In genomic region chr18:13445241-13445897, GRCh38 we compare ENCODE assay signal across 15 cellular contexts.
"Had no signal": no experiment of that assay in that cellular context is flagged by ENCODE, and none has a peak within 500 bp of the region (broad histone marks: within the 10 kb centered on the region; RNA-seq: fewer than 3 reads in every experiment).

No MANE protein-coding gene starts in this region.

- ATAC-seq: gastrocnemius medialis had no signal

- H3K27me3 ChIP-seq: ascending aorta, gastrocnemius medialis, right atrium auricular region, uterus had no signal

- DNase-seq: activated CD4-positive, alpha-beta memory T cell treated with anti-CD3 and anti-CD28 coated beads, Interleukin-2, amount 10 ng/mL, durations not matched to agents 7 days and 5 days; activated CD4-positive, alpha-beta T cell treated with anti-CD3 and anti-CD28 coated beads for 48 hours; activated CD4-positive, CD25-positive, alpha-beta regulatory T cell; activated gamma-delta T cell; cortex of kidney; gastrocnemius medialis; midbrain; nephron progenitor cell; occipital lobe; stimulated activated CD4-positive, alpha-beta T cell treated with anti-CD3 and anti-CD28 coated beads, Interleukin-2, amount 100 ng/mL, for 48 hours; uterus had no signal

- H3K27ac ChIP-seq: ascending aorta, gastrocnemius medialis, right atrium auricular region, thoracic aorta, uterus had no signal

- FAIRE-seq: keratinocyte had no signal

- H3K4me3 ChIP-seq: ascending aorta, gastrocnemius medialis, right atrium auricular region, thoracic aorta, uterus had no signal

- H3K9me3 ChIP-seq: ascending aorta, gastrocnemius medialis, right atrium auricular region, thoracic aorta, uterus had no signal

- H3K36me3 ChIP-seq: gastrocnemius medialis, right atrium auricular region, uterus had no signal
